ENCODE assay signal across 13 cellular contexts in genomic region chr6:123127807-123128206, GRCh38.
A peak's percentile ranks its signal among the peaks of the same experiment; 100 is the strongest.
DNase-seq lines count a peak whose midpoint lies in the region; ATAC-seq lines count a peak whose summit lies in the region.
"Had no signal": no experiment of that assay in that cellular context is flagged by ENCODE, and none has a peak within 500 bp of the region (broad histone marks: within the 10 kb centered on the region; RNA-seq: fewer than 3 reads in every experiment).

No MANE protein-coding gene starts in this region.

- no peaks in the 10 kb centered on the region for H3K9me3 Mint-ChIP-seq in activated CD4-positive, alpha-beta T cell treated with anti-CD3 and anti-CD28 coated beads, Interleukin-2, amount 10 ng/mL, durations not matched to agents 24 days and 14 days
- peaks cover 4% of the 10 kb centered on the region for H3K9me3 Mint-ChIP-seq in activated T-cell treated with anti-CD3 and anti-CD28 coated beads, Interleukin-2, amount 50 U/mL, for 24 hours

- H3K4me3 Mint-ChIP-seq in activated CD4-positive, alpha-beta T cell treated with anti-CD3 and anti-CD28 coated beads, Interleukin-2, amount 10 ng/mL, durations not matched to agents 24 days and 14 days: no peak overlapping the region
- H3K4me3 Mint-ChIP-seq in activated T-cell treated with anti-CD3 and anti-CD28 coated beads, Interleukin-2, amount 50 U/mL, for 24 hours: no peak overlapping the region
- H3K4me3 Mint-ChIP-seq: B cell; CD4-positive, alpha-beta memory T cell had no signal

- peak overlapping the region; percentile 6 for H3K27ac Mint-ChIP-seq in activated CD4-positive, alpha-beta T cell treated with anti-CD3 and anti-CD28 coated beads, Interleukin-2, amount 10 ng/mL, durations not matched to agents 24 days and 14 days
- no peak overlapping the region for H3K27ac Mint-ChIP-seq in activated T-cell treated with anti-CD3 and anti-CD28 coated beads, Interleukin-2, amount 50 U/mL, for 24 hours
- H3K27ac Mint-ChIP-seq: B cell; CD4-positive, alpha-beta memory T cell had no signal

- no peaks in the 10 kb centered on the region for H3K36me3 Mint-ChIP-seq in activated CD4-positive, alpha-beta T cell treated with anti-CD3 and anti-CD28 coated beads, Interleukin-2, amount 10 ng/mL, durations not matched to agents 24 days and 14 days (ENCODE audit: low read depth)
- no peaks in the 10 kb centered on the region for H3K36me3 Mint-ChIP-seq in activated T-cell treated with anti-CD3 and anti-CD28 coated beads, Interleukin-2, amount 50 U/mL, for 24 hours (ENCODE audit: low read depth)
- H3K36me3 Mint-ChIP-seq: CD4-positive, alpha-beta memory T cell had no signal

- ATAC-seq in HG02763 (IDR thresholded peaks at IDR 0.05; ENCODE audit: unreplicated experiment): no peak

- intact Hi-C loops in activated CD4-positive, alpha-beta T cell treated with anti-CD3 and anti-CD28 coated beads, Interleukin-2, amount 10 ng/mL, durations not matched to agents 24 days and 14 days (cut with micrococcal nuclease): no loop called here

- no peaks in the 10 kb centered on the region for H3K27me3 Mint-ChIP-seq in activated CD4-positive, alpha-beta T cell treated with anti-CD3 and anti-CD28 coated beads, Interleukin-2, amount 10 ng/mL, durations not matched to agents 24 days and 14 days
- no peaks in the 10 kb centered on the region for H3K27me3 Mint-ChIP-seq in activated T-cell treated with anti-CD3 and anti-CD28 coated beads, Interleukin-2, amount 50 U/mL, for 24 hours
- H3K27me3 Mint-ChIP-seq: B cell; CD4-positive, alpha-beta memory T cell had no signal

- no peak for DNase-seq in activated CD4-positive, alpha-beta T cell treated with anti-CD3 and anti-CD28 coated beads, Interleukin-2, amount 10 ng/mL, durations not matched to agents 24 days and 14 days
- DNase-seq in activated CD4-positive, alpha-beta T cell treated with anti-CD3 and anti-CD28 coated beads for 1 hour: no peak
- DNase-seq in LHCN-M2 (ENCODE audit: low read depth) (peak; percentile 45), RKO (ENCODE audit: low spot score) (peak; percentile 30), NCI-H82 treated with DMSO at 0.1 percent for 48 hours (lab: John Stamatoyannopoulos, UW; ENCODE audit: unreplicated experiment) (no peak)
- no peak for DNase-seq in activated T-cell treated with anti-CD3 and anti-CD28 coated beads, Interleukin-2, amount 50 U/mL, for 24 hours
- DNase-seq: CD4-positive, alpha-beta memory T cell; NCI-H1048; NCI-H146; NCI-H446; NCI-H748 treated with DMSO at 0.1 percent for 48 hours had no signal

- no peaks in the 10 kb centered on the region for H3K4me1 Mint-ChIP-seq in activated CD4-positive, alpha-beta T cell treated with anti-CD3 and anti-CD28 coated beads, Interleukin-2, amount 10 ng/mL, durations not matched to agents 24 days and 14 days
- no peaks in the 10 kb centered on the region for H3K4me1 Mint-ChIP-seq in activated T-cell treated with anti-CD3 and anti-CD28 coated beads, Interleukin-2, amount 50 U/mL, for 24 hours (ENCODE audit: low read depth)
- H3K4me1 Mint-ChIP-seq: B cell; CD4-positive, alpha-beta memory T cell had no signal

Comparison
In these comparisons a context has a peak if more than half of its experiments do, and no peak if none do; other contexts are left out.
1. DNase-seq: peak in LHCN-M2 (single experiment) and RKO (single experiment); none in activated CD4-positive, alpha-beta T cell treated with anti-CD3 and anti-CD28 coated beads, Interleukin-2, amount 10 ng/mL, durations not matched to agents 24 days and 14 days (single experiment), activated CD4-positive, alpha-beta T cell treated with anti-CD3 and anti-CD28 coated beads for 1 hour (single experiment), NCI-H82 treated with DMSO at 0.1 percent for 48 hours (single experiment) and activated T-cell treated with anti-CD3 and anti-CD28 coated beads, Interleukin-2, amount 50 U/mL, for 24 hours (single experiment).